ENCODE assay signal across 23 cellular contexts in genomic region chr11:88819616-88820015, GRCh38.
DNase-seq lines count a peak whose midpoint lies in the region; ATAC-seq lines count a peak whose summit lies in the region.
"Had no signal": no experiment of that assay in that cellular context is flagged by ENCODE, and none has a peak within 500 bp of the region (broad histone marks: within the 10 kb centered on the region; RNA-seq: fewer than 3 reads in every experiment).

No MANE protein-coding gene starts in this region.

- DNase-seq in left lobe of liver (ENCODE audit: low spot score), result no peak
- DNase-seq in stimulated activated CD4-positive, alpha-beta T cell treated with anti-CD3 and anti-CD28 coated beads, Interleukin-2, amount 100 ng/mL, for 48 hours, result no peak
- DNase-seq: 8988T; ACHN; AML-193; BE2C; C1 segment of cervical spinal cord; Caco-2; Calu3; CD4-positive, alpha-beta memory T cell; CD4-positive, alpha-beta T cell; CD4-positive, CD25-positive, alpha-beta regulatory T cell; CD8-positive, alpha-beta memory T cell; CD8-positive, alpha-beta T cell; COR-L47; DMS 273 treated with DMSO at 0.1 percent for 48 hours; DMS153; DMS53; DMS79; DMS79 treated with DMSO at 0.1 percent for 48 hours; DND-41; EL had no signal

- peak; percentile 51 for ATAC-seq in left lobe of liver
- ATAC-seq: A549; CD8-positive, alpha-beta T cell had no signal
